Comparison of ENCODE assay signal across 8 cellular contexts in the genomic region with DNA sequence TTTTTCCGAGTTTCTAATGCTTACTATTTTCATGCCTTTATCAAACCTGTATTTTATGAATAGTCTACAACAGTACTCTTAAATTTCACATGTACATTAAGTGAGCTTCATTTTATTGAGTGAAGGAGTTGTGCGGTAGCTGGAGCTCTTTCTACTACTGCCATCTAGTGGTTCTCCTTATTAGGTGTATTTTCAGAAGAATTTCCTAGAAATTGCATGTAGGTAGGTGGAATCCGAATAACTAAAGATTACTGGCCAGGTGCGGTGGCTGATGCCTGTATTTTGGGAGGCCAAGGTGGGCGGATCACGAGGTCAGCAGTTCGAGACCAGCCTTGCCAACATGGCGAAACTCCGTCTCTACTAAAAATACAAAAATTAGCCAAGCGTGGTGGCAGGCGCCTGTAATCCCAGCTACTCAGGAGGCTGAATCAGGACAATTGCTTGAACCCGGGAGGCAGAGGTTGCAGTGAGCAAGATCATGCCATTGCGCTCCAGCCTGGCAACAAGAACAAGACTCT. TPM values are rescaled to one million over a fixed set of nuclear protein-coding genes. Genes with fewer than 3 reads are reported as not detected.
A peak's percentile ranks its signal among the peaks of the same experiment; 100 is the strongest.
DNase-seq lines count a peak whose midpoint lies in the region; ATAC-seq and TF ChIP-seq lines count a peak whose summit lies in the region.

No MANE protein-coding gene starts in this region.

- H3K36me3 Mint-ChIP-seq in IgD-negative memory B cell = no peaks in the 10 kb centered on the region

- no peak for TF ChIP-seq EP300 in upper lobe of left lung (IDR thresholded peaks at IDR 0.05)

- H3K4me1 ChIP-seq in NT2/D1 (ENCODE audit: insufficient read depth, insufficient read length) = no peaks in the 10 kb centered on the region
- H3K4me1 ChIP-seq in upper lobe of left lung = peaks cover 0 to 6% (median 5%) of the 10 kb centered on the region in 4 donors

- H3K4me3 Mint-ChIP-seq in IgD-negative memory B cell = peak overlapping the region in 3 of 4 donors; percentile 5 to 87 (median 78)

- H3K4me1 Mint-ChIP-seq in IgD-negative memory B cell = peaks cover 13% of the 10 kb centered on the region in 3 donors

- H3K27me3 ChIP-seq in NT2/D1 (ENCODE audit: insufficient read depth, insufficient read length) (no peaks in the 10 kb centered on the region), upper lobe of left lung (no peaks in the 10 kb centered on the region)

- H3K9ac ChIP-seq in NT2/D1 (ENCODE audit: insufficient read length, low read depth) = no peak overlapping the region

- peak; percentile 30 to 74 (median 66) for TF ChIP-seq CTCF in upper lobe of left lung (IDR thresholded peaks at IDR 0.05)

- DNase-seq in EH (ENCODE audit: low read depth) (peak; percentile 54), NT2/D1 (ENCODE audit: low read depth, low spot score) (peak; percentile 46), left lobe of liver (ENCODE audit: low spot score) (no peak), upper lobe of left lung (no peak), GOT3 (lab: John Stamatoyannopoulos, UW) (no peak)
- peak; percentile 31 for DNase-seq in central memory CD4-positive, alpha-beta T cell

- no peaks in the 10 kb centered on the region for H3K9me3 Mint-ChIP-seq in IgD-negative memory B cell

- 34 to 38% methylated on average over 13 of the region's 13 CpGs for WGBS in upper lobe of left lung, 2 donors

- no peak overlapping the region for H3K4me3 ChIP-seq in NT2/D1 (ENCODE audit: insufficient read length, low read depth)
- H3K4me3 ChIP-seq in upper lobe of left lung = no peak overlapping the region

- TF ChIP-seq POLR2A in upper lobe of left lung (IDR thresholded peaks at IDR 0.05) = no peak

- ATAC-seq in GM21381 (IDR thresholded peaks at IDR 0.05; ENCODE audit: unreplicated experiment) = peak; percentile 50
- ATAC-seq in left lobe of liver = peak; percentile 94
- ATAC-seq in upper lobe of left lung (ENCODE audit: low FRiP score in 2 of 2) = peak in 1 of 2 donors; percentile 78

- H3K36me3 ChIP-seq in NT2/D1 (ENCODE audit: insufficient read depth, insufficient read length, low read length) (no peaks in the 10 kb centered on the region), upper lobe of left lung (no peaks in the 10 kb centered on the region)

- no peak overlapping the region for H3K27ac ChIP-seq in upper lobe of left lung

- H3K27me3 Mint-ChIP-seq in IgD-negative memory B cell = peaks cover 2% of the 10 kb centered on the region

- peak overlapping the region in 1 of 3 donors; percentile 23 for H3K27ac Mint-ChIP-seq in IgD-negative memory B cell

- H3K9me3 ChIP-seq in NT2/D1 (ENCODE audit: insufficient read depth, low read length) (no peaks in the 10 kb centered on the region), upper lobe of left lung (no peaks in the 10 kb centered on the region)

RNA-seq across cellular contexts. Expression of a gene that starts 38.3 kb away (rescaled TPM):
- polyA plus RNA-seq in IgD-negative memory B cell = not detected
- total RNA-seq in left lobe of liver (not detected), upper lobe of left lung (not detected)

Comparison
In these comparisons a context has a peak if more than half of its experiments do, and no peak if none do; other contexts are left out.
1. DNase-seq: peak in EH (single experiment), NT2/D1 (single experiment) and central memory CD4-positive, alpha-beta T cell (single experiment); none in left lobe of liver (single experiment), upper lobe of left lung (0 of 2) and GOT3 (single experiment).